6 cellular contexts compared by ENCODE assay signal in the genomic region with DNA sequence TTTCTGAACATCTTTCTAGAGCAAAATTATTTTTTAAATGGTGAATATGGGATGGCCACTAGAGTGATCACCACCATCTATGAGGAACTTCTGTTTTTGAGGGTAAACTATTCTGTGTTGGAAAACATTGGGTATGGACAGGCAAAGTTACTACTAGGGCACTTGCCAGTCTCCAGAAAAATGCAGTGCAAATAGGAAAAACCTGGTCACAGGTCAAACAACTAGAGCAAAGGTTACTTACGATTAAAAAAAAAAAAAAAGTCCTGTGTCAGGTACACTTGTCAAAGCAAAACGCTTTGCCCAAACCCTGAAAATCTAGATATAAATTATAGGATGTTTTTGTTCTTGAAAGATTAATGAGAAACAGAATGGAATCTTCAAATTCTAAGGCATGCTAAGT.
"Had no signal": no experiment of that assay in that cellular context is flagged by ENCODE, and none has a peak within 500 bp of the region (broad histone marks: within the 10 kb centered on the region; RNA-seq: fewer than 3 reads in every experiment).

No MANE protein-coding gene starts in this region.

- DNase-seq: H9, HCEC 1CT, IMR-90 had no signal

- H2AFZ ChIP-seq: GM23338 had no signal

- H3K4me2 ChIP-seq: GM23338 had no signal

- H3K4me3 ChIP-seq: GM23338, K562 had no signal

- H3K27ac ChIP-seq: HL-60 had no signal

- ATAC-seq: K562 had no signal
